Comparison of ENCODE assay signal across 8 cellular contexts in the genomic region with DNA sequence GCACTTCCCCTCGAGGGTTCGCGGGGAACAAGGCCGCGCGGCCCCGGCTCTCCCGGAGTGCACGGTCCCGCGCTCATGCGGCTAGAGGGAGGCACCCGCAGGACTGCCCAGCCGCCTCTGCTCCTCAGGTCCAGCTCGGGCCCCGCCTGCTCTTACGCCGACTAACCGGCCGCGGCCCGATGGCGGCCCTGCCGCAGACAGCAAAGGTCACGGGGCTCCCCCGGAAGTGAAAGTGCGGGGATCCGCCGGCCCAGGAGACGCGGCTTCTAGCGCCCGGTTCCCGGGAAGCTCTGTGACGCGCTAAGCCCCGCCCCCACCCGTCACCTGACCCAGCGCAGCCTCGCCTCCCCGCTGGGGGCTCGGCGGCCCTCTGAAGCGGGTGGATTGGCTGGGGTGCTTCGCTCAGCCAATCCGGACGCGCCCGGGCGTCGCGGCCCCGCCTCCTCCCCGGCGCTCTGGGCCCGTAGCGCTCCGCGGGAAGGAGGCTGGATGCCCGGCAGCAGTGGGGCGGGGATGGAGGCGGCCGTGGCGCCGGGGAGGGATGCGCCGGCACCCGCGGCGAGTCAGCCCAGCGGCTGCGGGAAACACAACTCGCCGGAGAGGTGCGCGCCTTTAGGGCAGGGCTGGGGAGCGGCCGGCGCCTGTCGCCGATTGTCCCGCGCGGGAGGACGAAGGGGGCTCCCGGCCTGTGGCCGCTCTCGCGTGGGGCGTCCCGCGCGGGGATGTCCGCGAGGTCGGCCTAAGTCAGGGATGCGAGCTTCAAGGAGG. TPM values are rescaled to one million over a fixed set of nuclear protein-coding genes. Genes with fewer than 3 reads are reported as not detected.
A peak's percentile ranks its signal among the peaks of the same experiment; 100 is the strongest.
DNase-seq lines count a peak whose midpoint lies in the region; FAIRE-seq and TF ChIP-seq lines count a peak whose summit lies in the region.

A gene with protein sequence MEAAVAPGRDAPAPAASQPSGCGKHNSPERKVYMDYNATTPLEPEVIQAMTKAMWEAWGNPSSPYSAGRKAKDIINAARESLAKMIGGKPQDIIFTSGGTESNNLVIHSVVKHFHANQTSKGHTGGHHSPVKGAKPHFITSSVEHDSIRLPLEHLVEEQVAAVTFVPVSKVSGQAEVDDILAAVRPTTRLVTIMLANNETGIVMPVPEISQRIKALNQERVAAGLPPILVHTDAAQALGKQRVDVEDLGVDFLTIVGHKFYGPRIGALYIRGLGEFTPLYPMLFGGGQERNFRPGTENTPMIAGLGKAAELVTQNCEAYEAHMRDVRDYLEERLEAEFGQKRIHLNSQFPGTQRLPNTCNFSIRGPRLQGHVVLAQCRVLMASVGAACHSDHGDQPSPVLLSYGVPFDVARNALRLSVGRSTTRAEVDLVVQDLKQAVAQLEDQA (plus strand): TSS at position 460 of the 768 bp plus-strand sequence. CDS start 54 bp downstream, at position 514.

- FAIRE-seq in frontal cortex (lab: Jason Lieb, UNC) = no peak

- H3K9me3 ChIP-seq in HEK293 (ENCODE audit: control insufficient read depth, insufficient read depth, low read depth, low read length) = no peaks in the 10 kb centered on the region
- no peaks in the 10 kb centered on the region for H3K9me3 ChIP-seq in neutrophil

- H3K27me3 ChIP-seq in neutrophil = peaks cover 30% of the 10 kb centered on the region

- peak within 1 kb of the TSS; percentile 87 for H3K27ac ChIP-seq in HEK293 (ENCODE audit: extremely low read depth, low read depth, low read length)
- H3K27ac ChIP-seq in neutrophil = peak within 1 kb of the TSS; percentile 83

- POLR2A ChIA-PET in HEK293 (lab: Yijun Ruan, JAX) = interaction anchor here (0.5 to 1.9 kb wide), 10 partner anchors 10 to 372 kb away, joined by 3 to 12 read pairs (median 3); no protein-coding TSS in a partner anchor

- peak within 1 kb of the TSS; percentile 95 for H3K4me3 ChIP-seq in HEK293 (ENCODE audit: low read depth, low read length)
- H3K4me3 ChIP-seq in neutrophil (ENCODE audit: low read depth in 1 of 2, low read length in 1 of 2) = peak within 1 kb of the TSS; percentile 75 to 86

- DNase-seq in GDM1 (lab: John Stamatoyannopoulos, UW) = peak; percentile 96
- peak; percentile 95 for DNase-seq in MV-4-11 (lab: John Stamatoyannopoulos, UW)
- peak; percentile 95 for DNase-seq in SK-MEL-5 (ENCODE audit: low read depth, low spot score)
- peak; percentile 96 for DNase-seq in activated naive CD4-positive, alpha-beta T cell treated with Interleukin-2 at 50 U/mL for 16 hours
- DNase-seq in frontal cortex (ENCODE audit: low spot score in 2 of 2) = peak; percentile 100
- DNase-seq in superior temporal gyrus (ENCODE audit: extremely low spot score) = peak; percentile 97

- peaks cover 7 to 20% of the 10 kb centered on the region in 2 experiments for H3K36me3 ChIP-seq in HEK293 (ENCODE audit: control insufficient read depth in 2 of 2, insufficient read depth in 1 of 2, low read length in 2 of 2)
- no peaks in the 10 kb centered on the region for H3K36me3 ChIP-seq in neutrophil

- no peaks in the 10 kb centered on the region for H3K4me1 ChIP-seq in HEK293 (ENCODE audit: control insufficient read depth, insufficient read depth, low read length)
- peaks cover 17 to 19% of the 10 kb centered on the region in 2 experiments for H3K4me1 ChIP-seq in neutrophil (ENCODE audit: control insufficient read depth in 1 of 2, insufficient read depth in 1 of 2, low read depth in 1 of 2, low read length in 1 of 2)

- CTCF ChIA-PET in HEK293 (lab: Yijun Ruan, JAX) = interaction anchor here (0.6 to 1.1 kb wide), 4 partner anchors 13 to 196 kb away, joined by 3 to 5 read pairs (median 3); no protein-coding TSS in a partner anchor

- TF ChIP-seq CTCF in HEK293 (tag by site-specific recombination; IDR thresholded peaks at IDR 0.05) = no peak
- TF ChIP-seq CTCF in neutrophil (IDR thresholded peaks at IDR 0.05) = peak; percentile 60

- in situ Hi-C loops in SK-MEL-5 (cut with HindIII; ENCODE audit: low pct_unique_long_range_greater_than_20kb, low sequenced_read_pairs) = no loop called here

TF ChIP-seq in HEK293, 187 proteins besides CTCF, POLR2A, EP300 and RAD21 (continues in another document):
- TF ChIP-seq ZNF747 (tag by site-specific recombination; IDR thresholded peaks at IDR 0.05) (no peak), IKZF3 (tag by site-specific recombination; IDR thresholded peaks at IDR 0.05) (0 out of 2 replicates have a peak, but pooled peaks have one; percentile 37), ZNF341 (tag by site-specific recombination; IDR thresholded peaks at IDR 0.05; ENCODE audit: low read depth) (peak; percentile 51), GLI4 (tag by site-specific recombination; IDR thresholded peaks at IDR 0.05) (0 out of 2 replicates have a peak, but pooled peaks have one; percentile 52), ZNF175 (tag by site-specific recombination; IDR thresholded peaks at IDR 0.05) (no peak), ZIC2 (tag by site-specific recombination; IDR thresholded peaks at IDR 0.05) (peak; percentile 48)
- TF ChIP-seq, protein P1, sequence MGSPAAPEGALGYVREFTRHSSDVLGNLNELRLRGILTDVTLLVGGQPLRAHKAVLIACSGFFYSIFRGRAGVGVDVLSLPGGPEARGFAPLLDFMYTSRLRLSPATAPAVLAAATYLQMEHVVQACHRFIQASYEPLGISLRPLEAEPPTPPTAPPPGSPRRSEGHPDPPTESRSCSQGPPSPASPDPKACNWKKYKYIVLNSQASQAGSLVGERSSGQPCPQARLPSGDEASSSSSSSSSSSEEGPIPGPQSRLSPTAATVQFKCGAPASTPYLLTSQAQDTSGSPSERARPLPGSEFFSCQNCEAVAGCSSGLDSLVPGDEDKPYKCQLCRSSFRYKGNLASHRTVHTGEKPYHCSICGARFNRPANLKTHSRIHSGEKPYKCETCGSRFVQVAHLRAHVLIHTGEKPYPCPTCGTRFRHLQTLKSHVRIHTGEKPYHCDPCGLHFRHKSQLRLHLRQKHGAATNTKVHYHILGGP (tag by site-specific recombination; IDR thresholded peaks at IDR 0.05) = no peak
- TF ChIP-seq, protein P2, sequence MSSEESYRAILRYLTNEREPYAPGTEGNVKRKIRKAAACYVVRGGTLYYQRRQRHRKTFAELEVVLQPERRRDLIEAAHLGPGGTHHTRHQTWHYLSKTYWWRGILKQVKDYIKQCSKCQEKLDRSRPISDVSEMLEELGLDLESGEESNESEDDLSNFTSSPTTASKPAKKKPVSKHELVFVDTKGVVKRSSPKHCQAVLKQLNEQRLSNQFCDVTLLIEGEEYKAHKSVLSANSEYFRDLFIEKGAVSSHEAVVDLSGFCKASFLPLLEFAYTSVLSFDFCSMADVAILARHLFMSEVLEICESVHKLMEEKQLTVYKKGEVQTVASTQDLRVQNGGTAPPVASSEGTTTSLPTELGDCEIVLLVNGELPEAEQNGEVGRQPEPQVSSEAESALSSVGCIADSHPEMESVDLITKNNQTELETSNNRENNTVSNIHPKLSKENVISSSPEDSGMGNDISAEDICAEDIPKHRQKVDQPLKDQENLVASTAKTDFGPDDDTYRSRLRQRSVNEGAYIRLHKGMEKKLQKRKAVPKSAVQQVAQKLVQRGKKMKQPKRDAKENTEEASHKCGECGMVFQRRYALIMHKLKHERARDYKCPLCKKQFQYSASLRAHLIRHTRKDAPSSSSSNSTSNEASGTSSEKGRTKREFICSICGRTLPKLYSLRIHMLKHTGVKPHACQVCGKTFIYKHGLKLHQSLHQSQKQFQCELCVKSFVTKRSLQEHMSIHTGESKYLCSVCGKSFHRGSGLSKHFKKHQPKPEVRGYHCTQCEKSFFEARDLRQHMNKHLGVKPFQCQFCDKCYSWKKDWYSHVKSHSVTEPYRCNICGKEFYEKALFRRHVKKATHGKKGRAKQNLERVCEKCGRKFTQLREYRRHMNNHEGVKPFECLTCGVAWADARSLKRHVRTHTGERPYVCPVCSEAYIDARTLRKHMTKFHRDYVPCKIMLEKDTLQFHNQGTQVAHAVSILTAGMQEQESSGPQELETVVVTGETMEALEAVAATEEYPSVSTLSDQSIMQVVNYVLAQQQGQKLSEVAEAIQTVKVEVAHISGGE (tag by site-specific recombination; conservative IDR thresholded peaks at IDR 0.05; ENCODE audit: low read depth) = peak; percentile 91
- TF ChIP-seq, protein P3, sequence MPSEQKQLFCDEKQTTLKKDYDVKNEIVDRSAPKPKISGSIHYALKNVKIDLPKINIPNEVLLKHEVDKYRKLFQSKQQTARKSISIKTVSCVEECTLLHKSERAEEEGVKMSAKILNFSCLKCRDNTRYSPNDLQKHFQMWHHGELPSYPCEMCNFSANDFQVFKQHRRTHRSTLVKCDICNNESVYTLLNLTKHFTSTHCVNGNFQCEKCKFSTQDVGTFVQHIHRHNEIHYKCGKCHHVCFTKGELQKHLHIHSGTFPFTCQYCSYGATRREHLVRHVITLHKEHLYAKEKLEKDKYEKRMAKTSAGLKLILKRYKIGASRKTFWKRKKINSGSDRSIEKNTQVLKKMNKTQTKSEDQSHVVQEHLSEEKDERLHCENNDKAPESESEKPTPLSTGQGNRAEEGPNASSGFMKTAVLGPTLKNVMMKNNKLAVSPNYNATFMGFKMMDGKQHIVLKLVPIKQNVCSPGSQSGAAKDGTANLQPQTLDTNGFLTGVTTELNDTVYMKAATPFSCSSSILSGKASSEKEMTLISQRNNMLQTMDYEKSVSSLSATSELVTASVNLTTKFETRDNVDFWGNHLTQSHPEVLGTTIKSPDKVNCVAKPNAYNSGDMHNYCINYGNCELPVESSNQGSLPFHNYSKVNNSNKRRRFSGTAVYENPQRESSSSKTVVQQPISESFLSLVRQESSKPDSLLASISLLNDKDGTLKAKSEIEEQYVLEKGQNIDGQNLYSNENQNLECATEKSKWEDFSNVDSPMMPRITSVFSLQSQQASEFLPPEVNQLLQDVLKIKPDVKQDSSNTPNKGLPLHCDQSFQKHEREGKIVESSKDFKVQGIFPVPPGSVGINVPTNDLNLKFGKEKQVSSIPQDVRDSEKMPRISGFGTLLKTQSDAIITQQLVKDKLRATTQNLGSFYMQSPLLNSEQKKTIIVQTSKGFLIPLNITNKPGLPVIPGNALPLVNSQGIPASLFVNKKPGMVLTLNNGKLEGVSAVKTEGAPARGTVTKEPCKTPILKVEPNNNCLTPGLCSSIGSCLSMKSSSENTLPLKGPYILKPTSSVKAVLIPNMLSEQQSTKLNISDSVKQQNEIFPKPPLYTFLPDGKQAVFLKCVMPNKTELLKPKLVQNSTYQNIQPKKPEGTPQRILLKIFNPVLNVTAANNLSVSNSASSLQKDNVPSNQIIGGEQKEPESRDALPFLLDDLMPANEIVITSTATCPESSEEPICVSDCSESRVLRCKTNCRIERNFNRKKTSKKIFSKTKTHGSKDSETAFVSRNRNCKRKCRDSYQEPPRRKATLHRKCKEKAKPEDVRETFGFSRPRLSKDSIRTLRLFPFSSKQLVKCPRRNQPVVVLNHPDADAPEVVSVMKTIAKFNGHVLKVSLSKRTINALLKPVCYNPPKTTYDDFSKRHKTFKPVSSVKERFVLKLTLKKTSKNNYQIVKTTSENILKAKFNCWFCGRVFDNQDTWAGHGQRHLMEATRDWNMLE (tag by site-specific recombination; conservative IDR thresholded peaks at IDR 0.05; ENCODE audit: low read depth) = peak; percentile 95

RNA-seq across cellular contexts. Expression of the gene that starts here (rescaled TPM):
- 64.8 and 71.6 TPM in 2 replicates for total RNA-seq in SK-MEL-5 (2014; rRNA removed; shearing (Covaris generic))
- polyA plus RNA-seq in SK-MEL-5 (2015; cell fraction: cytosol; rRNA removed) = 67.6 and 75.1 TPM in 2 replicates
- 76.0 and 82.3 TPM in 2 replicates for polyA plus RNA-seq in SK-MEL-5 (2015; cell fraction: nucleus; rRNA removed)
- total RNA-seq in frontal cortex = 11.8 TPM

Comparison
In these comparisons a context has a peak if more than half of its experiments do, and no peak if none do; other contexts are left out.
1. Peak in every context shown above with its lines: DNase-seq, H3K4me3 ChIP-seq and H3K27ac ChIP-seq.